Comparison of ENCODE assay signal across 19 cellular contexts in genomic region chr4:6277139-6277802, GRCh38. TPM values are rescaled to one million over a fixed set of nuclear protein-coding genes. Genes with fewer than 3 reads are reported as not detected.
A peak's percentile ranks its signal among the peaks of the same experiment; 100 is the strongest.
DNase-seq lines count a peak whose midpoint lies in the region; ATAC-seq and TF ChIP-seq lines count a peak whose summit lies in the region.
"Had no signal": no experiment of that assay in that cellular context is flagged by ENCODE, and none has a peak within 500 bp of the region (broad histone marks: within the 10 kb centered on the region; RNA-seq: fewer than 3 reads in every experiment).

No MANE protein-coding gene starts in this region.

- intact Hi-C loops in right cardiac atrium (cut with DNase I) (no loop called here), stomach (cut with DNase I; ENCODE audit: low total_unique reads) (no loop called here)

- H3K27me3 Mint-ChIP-seq in GM23338 (ENCODE audit: insufficient read depth, low read depth, poor library complexity) = peaks cover 9% of the 10 kb centered on the region
- H3K27me3 Mint-ChIP-seq: activated naive CD4-positive, alpha-beta T cell treated with anti-CD3 and anti-CD28 coated beads, Interleukin-2, amount 50 U/mL, for 24 hours; memory B cell had no signal

- H3K4me2 ChIP-seq in GM23338 (no peak overlapping the region), GM23248 (ENCODE audit: unreplicated experiment) (no peak overlapping the region)

- TF ChIP-seq CTCF in GM23338 (conservative IDR thresholded peaks at IDR 0.05; ENCODE audit: low read depth in 2 of 2) (no peak), stomach (IDR thresholded peaks at IDR 0.05) (no peak)

- ATAC-seq in GM23338 = no peak
- ATAC-seq in right cardiac atrium = peak; percentile 36 to 48
- ATAC-seq in HG02759 (IDR thresholded peaks at IDR 0.05; ENCODE audit: unreplicated experiment) = no peak
- ATAC-seq in GM21447 (IDR thresholded peaks at IDR 0.05; ENCODE audit: unreplicated experiment) = no peak
- ATAC-seq in HG03175 (IDR thresholded peaks at IDR 0.05; ENCODE audit: unreplicated experiment) = no peak
- ATAC-seq: HCT116, sciatic nerve had no signal

- 66% methylated on average over 24 of the region's 24 CpGs for WGBS in right cardiac atrium
- WGBS in stomach, 5 donors = 84 to 91% (median 90%) methylated on average over 16 to 24 of the region's 24 CpGs
- 89 to 92% methylated on average over 20 to 24 of the region's 24 CpGs for WGBS in GM23248 (ENCODE audit: low coverage in 1 of 2, low lambda C conversion rate in 2 of 2, missing lambda C conversion rate in 2 of 2), 2 experiments

- H3K9me2 ChIP-seq in GM23338 (ENCODE audit: insufficient read depth) = no peaks in the 10 kb centered on the region
- no peaks in the 10 kb centered on the region for H3K9me2 ChIP-seq in GM23248 (ENCODE audit: insufficient read depth)

- TF ChIP-seq POLR2A in stomach (IDR thresholded peaks at IDR 0.05) = no peak

- no peak overlapping the region for H3K4me3 Mint-ChIP-seq in GM23338
- H3K4me3 Mint-ChIP-seq: activated naive CD4-positive, alpha-beta T cell treated with anti-CD3 and anti-CD28 coated beads, Interleukin-2, amount 50 U/mL, for 24 hours; memory B cell had no signal

- H3K4me1 ChIP-seq in GM23338 (ENCODE audit: insufficient read depth) = peaks cover 11% of the 10 kb centered on the region; the same call in 1 of the 2 replicates
- peaks cover 33% of the 10 kb centered on the region for H3K4me1 ChIP-seq in right cardiac atrium (ENCODE audit: control insufficient read depth, insufficient read depth, low read length)
- H3K4me1 ChIP-seq in stomach = peaks cover 60 to 96% (median 86%) of the 10 kb centered on the region in 4 donors
- H3K4me1 ChIP-seq in GM23248 (ENCODE audit: insufficient read depth) = peaks cover 14% of the 10 kb centered on the region

- H3K4me3 ChIP-seq in GM23338 (no peak overlapping the region), right cardiac atrium (ENCODE audit: low read length) (no peak overlapping the region), stomach (no peak overlapping the region), GM23248 (no peak overlapping the region)

- peaks cover 18% of the 10 kb centered on the region for H3K4me1 Mint-ChIP-seq in GM23338

- TF ChIP-seq EP300 in stomach (IDR thresholded peaks at IDR 0.05) = no peak

- H3K27me3 ChIP-seq in GM23338 (ENCODE audit: insufficient read depth) (no peaks in the 10 kb centered on the region), right cardiac atrium (ENCODE audit: control insufficient read depth, insufficient read depth) (no peaks in the 10 kb centered on the region), stomach (no peaks in the 10 kb centered on the region), GM23248 (replicated peaks; ENCODE audit: insufficient read depth) (no peaks in the 10 kb centered on the region)

- in situ Hi-C loops in GM23248 (cut with MboI) = no loop called here

- peak overlapping the region; percentile 71; the same call in 1 of the 2 replicates for H3K27ac Mint-ChIP-seq in GM23338
- H3K27ac Mint-ChIP-seq: activated naive CD4-positive, alpha-beta T cell treated with anti-CD3 and anti-CD28 coated beads, Interleukin-2, amount 50 U/mL, for 24 hours; memory B cell had no signal

- no peak overlapping the region for H2AFZ ChIP-seq in GM23338
- H2AFZ ChIP-seq in GM23248 = no peak overlapping the region

- H3K27ac ChIP-seq in GM23338 (ENCODE audit: low read depth) = no peak overlapping the region
- H3K27ac ChIP-seq in caudate nucleus (ENCODE audit: low read depth, low read length) = peak overlapping the region; percentile 71
- H3K27ac ChIP-seq in right cardiac atrium (ENCODE audit: low read length) = peak overlapping the region; percentile 23
- peak overlapping the region in 4 of 5 donors; percentile 61 to 97 (median 67) for H3K27ac ChIP-seq in stomach
- no peak overlapping the region for H3K27ac ChIP-seq in GM23248

- H4K20me1 ChIP-seq in GM23338 (replicated peaks; ENCODE audit: insufficient read depth) = 0 out of 2 replicates have a peak, but pooled peaks cover 3% of the 10 kb centered on the region
- 0 out of 2 replicates have a peak, but pooled peaks cover 5% of the 10 kb centered on the region for H4K20me1 ChIP-seq in GM23248 (ENCODE audit: insufficient read depth)

- H3F3A ChIP-seq in GM23338 (replicated peaks; ENCODE audit: low read depth) (no peaks in the 10 kb centered on the region), GM23248 (ENCODE audit: insufficient read depth) (peaks cover 12% of the 10 kb centered on the region)

- no peak overlapping the region for H3K9ac ChIP-seq in GM23248

- no peaks in the 10 kb centered on the region for H3K36me3 Mint-ChIP-seq in GM23338 (ENCODE audit: low read depth)
- H3K36me3 Mint-ChIP-seq: activated naive CD4-positive, alpha-beta T cell treated with anti-CD3 and anti-CD28 coated beads, Interleukin-2, amount 50 U/mL, for 24 hours had no signal

- no peaks in the 10 kb centered on the region for H3K9me3 ChIP-seq in right cardiac atrium (ENCODE audit: control insufficient read depth, low read length)
- no peaks in the 10 kb centered on the region for H3K9me3 ChIP-seq in stomach
- no peaks in the 10 kb centered on the region for H3K9me3 ChIP-seq in GM23248 (ENCODE audit: low read depth)

- H3K79me2 ChIP-seq in GM23338 (replicated peaks; ENCODE audit: insufficient read depth) = peaks cover 25% of the 10 kb centered on the region
- H3K79me2 ChIP-seq in GM23248 (ENCODE audit: insufficient read depth) = peaks cover 3% of the 10 kb centered on the region; the same call in 1 of the 2 replicates

- no peaks in the 10 kb centered on the region; the same call in 2 of the 3 replicates for H3K9me3 Mint-ChIP-seq in GM23338
- H3K9me3 Mint-ChIP-seq: activated naive CD4-positive, alpha-beta T cell treated with anti-CD3 and anti-CD28 coated beads, Interleukin-2, amount 50 U/mL, for 24 hours; memory B cell; neural crest cell had no signal

- H3K36me3 ChIP-seq in GM23338 (ENCODE audit: insufficient read depth) (no peaks in the 10 kb centered on the region), stomach (peaks cover 4 to 46% (median 39%) of the 10 kb centered on the region in 4 donors), GM23248 (ENCODE audit: low read depth) (no peaks in the 10 kb centered on the region; the same call in 1 of the 2 replicates)

- DNase-seq in GM23338 (ENCODE audit: low spot score) (no peak), caudate nucleus (lab: John Stamatoyannopoulos, UW) (peak in 1 of 61 donors; percentile 63), right cardiac atrium (peak in 1 of 3 donors; percentile 76), stomach (no peak), GM23248 (no peak)
- DNase-seq: foreskin melanocyte; GDM1; MV-4-11; SHP77; stimulated activated CD4-positive, alpha-beta T cell treated with anti-CD3 and anti-CD28 coated beads, Interleukin-4, amount 100 ng/mL, for 1 hour; stimulated activated CD8-positive, alpha-beta memory T cell treated with anti-CD3 and anti-CD28 coated beads, Interleukin-4, amount 100 ng/mL, for 48 hours had no signal

TF ChIP-seq in GM23338, 12 proteins besides CTCF, POLR2A, EP300 and RAD21:
- no peak for TF ChIP-seq EZH2phosphoT487 (IDR thresholded peaks at IDR 0.05; ENCODE audit: unreplicated experiment)
- TF ChIP-seq STAT1 (IDR thresholded peaks at IDR 0.05; ENCODE audit: unreplicated experiment) = no peak
- no peak for TF ChIP-seq JUNB (IDR thresholded peaks at IDR 0.05; ENCODE audit: unreplicated experiment)
- TF ChIP-seq ZNF114 (CRISPR knock-in tag; IDR thresholded peaks at IDR 0.05) = no peak
- no peak for TF ChIP-seq CREB1 (CRISPR knock-in tag; IDR thresholded peaks at IDR 0.05; ENCODE audit: low read depth)
- TF ChIP-seq, protein P1, sequence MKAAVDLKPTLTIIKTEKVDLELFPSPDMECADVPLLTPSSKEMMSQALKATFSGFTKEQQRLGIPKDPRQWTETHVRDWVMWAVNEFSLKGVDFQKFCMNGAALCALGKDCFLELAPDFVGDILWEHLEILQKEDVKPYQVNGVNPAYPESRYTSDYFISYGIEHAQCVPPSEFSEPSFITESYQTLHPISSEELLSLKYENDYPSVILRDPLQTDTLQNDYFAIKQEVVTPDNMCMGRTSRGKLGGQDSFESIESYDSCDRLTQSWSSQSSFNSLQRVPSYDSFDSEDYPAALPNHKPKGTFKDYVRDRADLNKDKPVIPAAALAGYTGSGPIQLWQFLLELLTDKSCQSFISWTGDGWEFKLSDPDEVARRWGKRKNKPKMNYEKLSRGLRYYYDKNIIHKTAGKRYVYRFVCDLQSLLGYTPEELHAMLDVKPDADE (IDR thresholded peaks at IDR 0.05) = no peak
- TF ChIP-seq POLR2AphosphoS5 (IDR thresholded peaks at IDR 0.05; ENCODE audit: low read depth) = no peak
TF ChIP-seq in GM23338: peak in this region for 0.

RNA-seq across cellular contexts. Expression of gene WFS1, which starts 7.6 kb away (rescaled TPM):
- 42.3 and 45.4 TPM in 2 replicates for total RNA-seq in GM23338 (2014; rRNA removed; shearing (Covaris generic))
- 24.2 and 24.7 TPM in 2 replicates for polyA plus RNA-seq in GM23338 (2016; fragmentation: Nextera tagmentation; extraction: Ambion mirVana)
- 10 to 100 TPM; 47.9 to 76.6 (median 60.7) TPM for total RNA-seq in right cardiac atrium
- 53.3 TPM for polyA plus RNA-seq in right cardiac atrium
- 10 to 100 TPM; 13.8 to 60.7 (median 22.3) TPM for total RNA-seq in stomach
- polyA plus RNA-seq in stomach = 10 to 100 TPM in 1 of 3 donors, 1 to 10 TPM in 2; 4.1 to 11.6 (median 6.2) TPM
- total RNA-seq in GM23248 (2014; rRNA removed; shearing (Covaris generic)) = 21.5 and 24.2 TPM in 2 replicates
- 24.4 and 25.0 TPM in 2 replicates for polyA plus RNA-seq in GM23248 (2016; fragmentation: Nextera tagmentation; extraction: Ambion mirVana)

Comparison
In these comparisons a context has a peak if more than half of its experiments do, and no peak if none do; other contexts are left out.
1. ATAC-seq: peak in right cardiac atrium (2 of 2); none in GM23338 (single experiment), HG02759 (single experiment), GM21447 (single experiment) and HG03175 (single experiment).
2. H3K27ac ChIP-seq: peak in caudate nucleus (single experiment), right cardiac atrium (single experiment) and stomach (4 of 5); none in GM23338 (single experiment) and GM23248 (single experiment).